Comparison of ENCODE assay signal across 2 cellular contexts in the genomic region with DNA sequence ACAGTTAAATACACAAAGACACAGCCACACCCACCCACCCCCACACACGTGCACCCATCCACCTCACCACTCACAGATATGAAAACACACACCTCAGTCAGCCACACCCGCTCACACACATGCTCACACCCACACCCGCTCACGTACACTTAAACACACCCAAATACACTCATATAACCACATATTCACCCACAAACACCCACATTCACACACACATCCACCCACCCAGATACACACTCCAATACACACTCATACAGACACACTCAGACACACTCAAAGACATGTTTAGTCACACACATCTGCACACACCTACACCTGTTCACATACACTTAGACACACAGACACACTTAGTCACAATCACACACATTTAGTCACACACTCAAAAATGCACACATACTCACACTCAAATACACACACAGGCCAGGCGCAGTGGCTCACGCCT.
TF ChIP-seq lines count a peak whose summit lies in the region.

No MANE protein-coding gene starts in this region.

TF ChIP-seq in HEK293T, 16 proteins besides CTCF, POLR2A, EP300 and RAD21:
- TF ChIP-seq PKNOX1 (IDR thresholded peaks at IDR 0.05) (no peak), FOXA1 (IDR thresholded peaks at IDR 0.05) (no peak), ARNT (IDR thresholded peaks at IDR 0.05) (no peak), ZNF384 (IDR thresholded peaks at IDR 0.05) (no peak), CTBP1 (IDR thresholded peaks at IDR 0.05; ENCODE audit: borderline replicate concordance) (no peak), TARDBP (IDR thresholded peaks at IDR 0.05) (peak; percentile 55; the same call in 1 of the 2 replicates)

TF ChIP-seq in GM12878, 131 proteins besides CTCF, POLR2A, EP300 and RAD21:
- TF ChIP-seq, protein P1, sequence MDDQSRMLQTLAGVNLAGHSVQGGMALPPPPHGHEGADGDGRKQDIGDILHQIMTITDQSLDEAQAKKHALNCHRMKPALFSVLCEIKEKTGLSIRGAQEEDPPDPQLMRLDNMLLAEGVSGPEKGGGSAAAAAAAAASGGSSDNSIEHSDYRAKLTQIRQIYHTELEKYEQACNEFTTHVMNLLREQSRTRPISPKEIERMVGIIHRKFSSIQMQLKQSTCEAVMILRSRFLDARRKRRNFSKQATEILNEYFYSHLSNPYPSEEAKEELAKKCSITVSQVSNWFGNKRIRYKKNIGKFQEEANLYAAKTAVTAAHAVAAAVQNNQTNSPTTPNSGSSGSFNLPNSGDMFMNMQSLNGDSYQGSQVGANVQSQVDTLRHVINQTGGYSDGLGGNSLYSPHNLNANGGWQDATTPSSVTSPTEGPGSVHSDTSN (IDR thresholded peaks at IDR 0.05; ENCODE audit: insufficient replicate concordance, low read depth, low read length): peak; percentile 46
- TF ChIP-seq BCL3 (IDR thresholded peaks at IDR 0.05; ENCODE audit: borderline replicate concordance, insufficient read depth, low read depth, low read length, poor library complexity, severe bottlenecking) (peak; percentile 93), TCF3 (IDR thresholded peaks at IDR 0.05; ENCODE audit: borderline replicate concordance, insufficient read depth, low read depth, low read length) (0 out of 2 replicates have a peak, but pooled peaks have one; percentile 19), ZZZ3 (IDR thresholded peaks at IDR 0.05; ENCODE audit: control insufficient read depth, insufficient read length, low read depth) (no peak)
